ENCODE assay signal across 8 cellular contexts in genomic region chr17:40097931-40098845, GRCh38.
DNase-seq lines count a peak whose midpoint lies in the region; ATAC-seq lines count a peak whose summit lies in the region.

No MANE protein-coding gene starts in this region.

- H3K27me3 ChIP-seq in ACC112 (ENCODE audit: insufficient read depth, low read length): no peaks in the 10 kb centered on the region
- H3K27me3 ChIP-seq in HUES48 (ENCODE audit: control insufficient read depth, insufficient read depth, low read length): peaks cover 22% of the 10 kb centered on the region
- peaks cover 26% of the 10 kb centered on the region for H3K27me3 ChIP-seq in iPS-18a (ENCODE audit: control insufficient read depth, insufficient read depth, low read length)

- peak overlapping the region; percentile 92 for H3K27ac ChIP-seq in ACC112 (ENCODE audit: low read depth, low read length)
- H3K27ac ChIP-seq in HUES48 (ENCODE audit: low read depth, low read length): peak overlapping the region; percentile 53
- H3K27ac ChIP-seq in iPS-18a (ENCODE audit: low read length): peak overlapping the region; percentile 80

- H3K4me1 Mint-ChIP-seq in activated naive CD8-positive, alpha-beta T cell treated with anti-CD3 and anti-CD28 coated beads, Interleukin-2, amount 50 U/mL, for 24 hours: peaks cover 87% of the 10 kb centered on the region
- peaks cover 67% of the 10 kb centered on the region for H3K4me1 Mint-ChIP-seq in stimulated activated memory B cell treated with anti-CD40 and anti-IgM and Interleukin-4, amounts not matched to agents 10 μg/mL and 1 μg/mL and 100 μg/mL, for 72 hours

- H3K4me3 ChIP-seq in ACC112 (ENCODE audit: low read depth, low read length) (peak overlapping the region; percentile 71), HUES48 (ENCODE audit: low read depth, low read length) (peak overlapping the region; percentile 42), iPS-18a (ENCODE audit: low read length) (peak overlapping the region; percentile 55)

- H3K36me3 ChIP-seq in ACC112 (ENCODE audit: insufficient read depth, low read length): peaks cover 8% of the 10 kb centered on the region; the same call in 1 of the 2 replicates
- peaks cover 36% of the 10 kb centered on the region for H3K36me3 ChIP-seq in HUES48 (ENCODE audit: control insufficient read depth, insufficient read depth, low read length)
- peaks cover 17% of the 10 kb centered on the region for H3K36me3 ChIP-seq in iPS-18a (ENCODE audit: control insufficient read depth, low read depth, low read length)

- DNase-seq in activated naive CD8-positive, alpha-beta T cell treated with anti-CD3 and anti-CD28 coated beads, Interleukin-2, amount 50 U/mL, for 24 hours: no peak
- no peak for DNase-seq in posterior cingulate gyrus

- peaks cover 23% of the 10 kb centered on the region for H3K36me3 Mint-ChIP-seq in activated naive CD8-positive, alpha-beta T cell treated with anti-CD3 and anti-CD28 coated beads, Interleukin-2, amount 50 U/mL, for 24 hours (ENCODE audit: low read depth)
- peaks cover 30% of the 10 kb centered on the region for H3K36me3 Mint-ChIP-seq in stimulated activated memory B cell treated with anti-CD40 and anti-IgM and Interleukin-4, amounts not matched to agents 10 μg/mL and 1 μg/mL and 100 μg/mL, for 72 hours

- no peaks in the 10 kb centered on the region for H3K9me3 Mint-ChIP-seq in activated naive CD8-positive, alpha-beta T cell treated with anti-CD3 and anti-CD28 coated beads, Interleukin-2, amount 50 U/mL, for 24 hours
- H3K9me3 Mint-ChIP-seq in stimulated activated memory B cell treated with anti-CD40 and anti-IgM and Interleukin-4, amounts not matched to agents 10 μg/mL and 1 μg/mL and 100 μg/mL, for 72 hours: peaks cover 3% of the 10 kb centered on the region

- intact Hi-C loops in posterior cingulate gyrus (cut with DNase I): no loop called here

- H2AFZ ChIP-seq in ACC112 (ENCODE audit: low read length, unreplicated experiment): no peak overlapping the region

- H3K9ac ChIP-seq in HUES48 (ENCODE audit: low read depth, low read length) (no peak overlapping the region), iPS-18a (ENCODE audit: low read length) (peak overlapping the region; percentile 64)

- H3K9me3 ChIP-seq in HUES48 (ENCODE audit: control insufficient read depth, insufficient read depth, low read length): no peaks in the 10 kb centered on the region
- no peaks in the 10 kb centered on the region for H3K9me3 ChIP-seq in iPS-18a (ENCODE audit: control insufficient read depth, low read depth, low read length)

- H3K4me1 ChIP-seq in ACC112 (ENCODE audit: control insufficient read depth, insufficient read depth, low read length, unreplicated experiment): peaks cover 35% of the 10 kb centered on the region
- peaks cover 31% of the 10 kb centered on the region for H3K4me1 ChIP-seq in HUES48 (ENCODE audit: control insufficient read depth, insufficient read depth, low read length)
- H3K4me1 ChIP-seq in iPS-18a (ENCODE audit: control insufficient read depth, low read depth, low read length): peaks cover 27% of the 10 kb centered on the region

- no peak for ATAC-seq in activated naive CD8-positive, alpha-beta T cell treated with anti-CD3 and anti-CD28 coated beads, Interleukin-2, amount 50 U/mL, for 24 hours
- no peak for ATAC-seq in stimulated activated memory B cell treated with anti-CD40 and anti-IgM and Interleukin-4, amounts not matched to agents 10 μg/mL and 1 μg/mL and 100 μg/mL, for 72 hours
- ATAC-seq in GM21825 (IDR thresholded peaks at IDR 0.05; ENCODE audit: unreplicated experiment) (no peak), GM18870 (IDR thresholded peaks at IDR 0.05; ENCODE audit: unreplicated experiment) (no peak)

- peaks cover 11% of the 10 kb centered on the region for H3K79me2 ChIP-seq in ACC112 (ENCODE audit: control insufficient read depth, insufficient read depth, low read length, unreplicated experiment)

- H3K27me3 Mint-ChIP-seq in activated naive CD8-positive, alpha-beta T cell treated with anti-CD3 and anti-CD28 coated beads, Interleukin-2, amount 50 U/mL, for 24 hours: no peaks in the 10 kb centered on the region
- no peaks in the 10 kb centered on the region for H3K27me3 Mint-ChIP-seq in stimulated activated memory B cell treated with anti-CD40 and anti-IgM and Interleukin-4, amounts not matched to agents 10 μg/mL and 1 μg/mL and 100 μg/mL, for 72 hours

- peak overlapping the region; percentile 92 for H3K4me3 Mint-ChIP-seq in activated naive CD8-positive, alpha-beta T cell treated with anti-CD3 and anti-CD28 coated beads, Interleukin-2, amount 50 U/mL, for 24 hours
- H3K4me3 Mint-ChIP-seq in stimulated activated memory B cell treated with anti-CD40 and anti-IgM and Interleukin-4, amounts not matched to agents 10 μg/mL and 1 μg/mL and 100 μg/mL, for 72 hours: peak overlapping the region; percentile 96

- peak overlapping the region; percentile 98 for H3K27ac Mint-ChIP-seq in activated naive CD8-positive, alpha-beta T cell treated with anti-CD3 and anti-CD28 coated beads, Interleukin-2, amount 50 U/mL, for 24 hours
- H3K27ac Mint-ChIP-seq in stimulated activated memory B cell treated with anti-CD40 and anti-IgM and Interleukin-4, amounts not matched to agents 10 μg/mL and 1 μg/mL and 100 μg/mL, for 72 hours: peak overlapping the region; percentile 91
